1 cellular context compared by ENCODE assay signal in the genomic region with DNA sequence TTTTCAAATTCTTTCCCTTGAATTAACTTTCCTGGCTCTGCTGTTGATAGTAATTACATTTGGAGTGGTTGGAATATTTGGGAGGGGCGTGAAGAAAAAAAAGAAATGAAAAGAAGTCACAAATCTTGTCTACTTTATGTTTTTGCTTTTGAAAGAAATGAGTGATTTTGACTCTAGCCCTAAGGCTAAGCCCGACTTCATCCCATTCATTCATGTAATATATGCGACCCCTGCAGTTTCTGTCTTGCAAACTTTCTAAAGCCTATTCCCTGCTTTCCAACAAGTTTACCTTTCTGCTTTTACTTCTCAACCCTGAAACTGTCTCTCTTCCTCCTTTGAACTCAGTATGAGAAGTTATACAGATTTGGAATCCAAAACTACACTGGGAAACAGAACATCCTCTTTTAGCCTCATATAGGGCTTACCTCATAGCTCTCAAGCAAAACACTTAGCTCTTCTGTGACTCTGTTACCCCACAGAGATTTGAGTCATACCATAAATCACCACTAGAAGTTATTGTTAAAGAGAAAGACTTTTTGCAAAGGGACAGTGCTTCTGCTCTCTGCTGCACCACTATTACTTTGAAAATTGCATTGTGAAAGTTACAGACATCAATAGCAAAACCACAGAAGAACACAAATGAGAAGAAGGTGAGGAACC.
TF ChIP-seq lines count a peak whose summit lies in the region.

No MANE protein-coding gene starts in this region.

TF ChIP-seq in GM23338, 12 proteins besides CTCF, POLR2A, EP300 and RAD21 (continued from another document):
- TF ChIP-seq, protein P1, sequence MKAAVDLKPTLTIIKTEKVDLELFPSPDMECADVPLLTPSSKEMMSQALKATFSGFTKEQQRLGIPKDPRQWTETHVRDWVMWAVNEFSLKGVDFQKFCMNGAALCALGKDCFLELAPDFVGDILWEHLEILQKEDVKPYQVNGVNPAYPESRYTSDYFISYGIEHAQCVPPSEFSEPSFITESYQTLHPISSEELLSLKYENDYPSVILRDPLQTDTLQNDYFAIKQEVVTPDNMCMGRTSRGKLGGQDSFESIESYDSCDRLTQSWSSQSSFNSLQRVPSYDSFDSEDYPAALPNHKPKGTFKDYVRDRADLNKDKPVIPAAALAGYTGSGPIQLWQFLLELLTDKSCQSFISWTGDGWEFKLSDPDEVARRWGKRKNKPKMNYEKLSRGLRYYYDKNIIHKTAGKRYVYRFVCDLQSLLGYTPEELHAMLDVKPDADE (IDR thresholded peaks at IDR 0.05), result no peak
- TF ChIP-seq, protein P2, sequence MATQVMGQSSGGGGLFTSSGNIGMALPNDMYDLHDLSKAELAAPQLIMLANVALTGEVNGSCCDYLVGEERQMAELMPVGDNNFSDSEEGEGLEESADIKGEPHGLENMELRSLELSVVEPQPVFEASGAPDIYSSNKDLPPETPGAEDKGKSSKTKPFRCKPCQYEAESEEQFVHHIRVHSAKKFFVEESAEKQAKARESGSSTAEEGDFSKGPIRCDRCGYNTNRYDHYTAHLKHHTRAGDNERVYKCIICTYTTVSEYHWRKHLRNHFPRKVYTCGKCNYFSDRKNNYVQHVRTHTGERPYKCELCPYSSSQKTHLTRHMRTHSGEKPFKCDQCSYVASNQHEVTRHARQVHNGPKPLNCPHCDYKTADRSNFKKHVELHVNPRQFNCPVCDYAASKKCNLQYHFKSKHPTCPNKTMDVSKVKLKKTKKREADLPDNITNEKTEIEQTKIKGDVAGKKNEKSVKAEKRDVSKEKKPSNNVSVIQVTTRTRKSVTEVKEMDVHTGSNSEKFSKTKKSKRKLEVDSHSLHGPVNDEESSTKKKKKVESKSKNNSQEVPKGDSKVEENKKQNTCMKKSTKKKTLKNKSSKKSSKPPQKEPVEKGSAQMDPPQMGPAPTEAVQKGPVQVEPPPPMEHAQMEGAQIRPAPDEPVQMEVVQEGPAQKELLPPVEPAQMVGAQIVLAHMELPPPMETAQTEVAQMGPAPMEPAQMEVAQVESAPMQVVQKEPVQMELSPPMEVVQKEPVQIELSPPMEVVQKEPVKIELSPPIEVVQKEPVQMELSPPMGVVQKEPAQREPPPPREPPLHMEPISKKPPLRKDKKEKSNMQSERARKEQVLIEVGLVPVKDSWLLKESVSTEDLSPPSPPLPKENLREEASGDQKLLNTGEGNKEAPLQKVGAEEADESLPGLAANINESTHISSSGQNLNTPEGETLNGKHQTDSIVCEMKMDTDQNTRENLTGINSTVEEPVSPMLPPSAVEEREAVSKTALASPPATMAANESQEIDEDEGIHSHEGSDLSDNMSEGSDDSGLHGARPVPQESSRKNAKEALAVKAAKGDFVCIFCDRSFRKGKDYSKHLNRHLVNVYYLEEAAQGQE (IDR thresholded peaks at IDR 0.05; ENCODE audit: unreplicated experiment), result no peak
- TF ChIP-seq CREB1 (CRISPR knock-in tag; IDR thresholded peaks at IDR 0.05; ENCODE audit: low read depth) (no peak), JUNB (IDR thresholded peaks at IDR 0.05; ENCODE audit: unreplicated experiment) (no peak)
